ENCODE assay signal across 30 cellular contexts in genomic region chr13:73131247-73131646, GRCh38.
"Had no signal": no experiment of that assay in that cellular context is flagged by ENCODE, and none has a peak within 500 bp of the region (broad histone marks: within the 10 kb centered on the region; RNA-seq: fewer than 3 reads in every experiment).

No MANE protein-coding gene starts in this region.

- ATAC-seq: activated CD8-positive, alpha-beta T cell treated with anti-CD3 and anti-CD28 coated beads, Interleukin-2, amount 10 ng/mL, durations not matched to agents 7 days and 5 days had no signal

- H3K27me3 Mint-ChIP-seq: activated CD4-positive, alpha-beta T cell treated with anti-CD3 and anti-CD28 coated beads, Interleukin-2, amount 10 ng/mL, durations not matched to agents 24 days and 14 days; activated naive CD4-positive, alpha-beta T cell treated with anti-CD3 and anti-CD28 coated beads, Interleukin-2, amount 50 U/mL, for 24 hours had no signal

- H3K4me3 Mint-ChIP-seq: activated CD4-positive, alpha-beta T cell treated with anti-CD3 and anti-CD28 coated beads, Interleukin-2, amount 10 ng/mL, durations not matched to agents 24 days and 14 days; activated CD8-positive, alpha-beta T cell treated with anti-CD3 and anti-CD28 coated beads, Interleukin-2, amount 10 ng/mL, durations not matched to agents 7 days and 5 days; activated naive CD4-positive, alpha-beta T cell treated with anti-CD3 and anti-CD28 coated beads, Interleukin-2, amount 50 U/mL, for 24 hours; activated naive CD8-positive, alpha-beta T cell treated with anti-CD3 and anti-CD28 coated beads, Interleukin-2, amount 10 ng/mL, durations not matched to agents 7 days and 5 days; activated T-cell treated with anti-CD3 and anti-CD28 coated beads, Interleukin-2, amount 50 U/mL, for 24 hours; central memory CD8-positive, alpha-beta T cell had no signal

- DNase-seq: activated CD4-positive, alpha-beta T cell treated with anti-CD3 and anti-CD28 coated beads for 1 hour; activated CD4-positive, alpha-beta T cell treated with anti-CD3 and anti-CD28 coated beads, Interleukin-2, amount 10 ng/mL, durations not matched to agents 24 days and 14 days; activated CD4-positive, alpha-beta T cell treated with anti-CD3 and anti-CD28 coated beads, Interleukin-2, amount 50 U/mL, for 48 hours; activated CD4-positive, CD25-positive, alpha-beta regulatory T cell; activated CD8-positive, alpha-beta T cell treated with anti-CD3 and anti-CD28 coated beads, Interleukin-2, amount 10 ng/mL, durations not matched to agents 7 days and 5 days; activated gamma-delta T cell; activated naive CD4-positive, alpha-beta T cell treated with Interleukin-2 at 50 U/mL for 16 hours; activated naive CD8-positive, alpha-beta T cell treated with anti-CD3 and anti-CD28 coated beads, Interleukin-2, amount 10 ng/mL, durations not matched to agents 7 days and 5 days; activated T-cell treated with anti-CD3 and anti-CD28 coated beads, Interleukin-2, amount 50 U/mL, for 24 hours; amygdala; KG1; NCI-H1105; NCI-H1417 treated with DMSO at 0.1 percent for 48 hours; NCI-H187 treated with DMSO at 0.1 percent for 48 hours; NCI-H2081; NCI-H2171 treated with DMSO at 0.1 percent for 48 hours; NCI-H226; NCI-H446 treated with DMSO at 0.1 percent for 48 hours; NCI-H524; NCI-H69; SHP77; SJCRH30; T1000; WERI-Rb-1 had no signal

- H3K9me3 Mint-ChIP-seq: activated CD4-positive, alpha-beta T cell treated with anti-CD3 and anti-CD28 coated beads, Interleukin-2, amount 10 ng/mL, durations not matched to agents 24 days and 14 days; activated naive CD4-positive, alpha-beta T cell treated with anti-CD3 and anti-CD28 coated beads, Interleukin-2, amount 50 U/mL, for 24 hours; activated T-cell treated with anti-CD3 and anti-CD28 coated beads, Interleukin-2, amount 50 U/mL, for 24 hours; activated T-helper 2 cell treated with anti-CD3 and anti-CD28 coated beads, Interferon-gamma antibody, Interleukin-2, Interleukin-4, amounts not matched to agents 10 μg/mL and 5 μg/mL and 100 μg/mL, durations not matched to agents 14 hours and 24 hours and 36 hours; central memory CD8-positive, alpha-beta T cell had no signal

- H3K36me3 ChIP-seq: ascending aorta, cardiac muscle cell, SJCRH30, WERI-Rb-1 had no signal

- H3K4me1 Mint-ChIP-seq: activated CD4-positive, alpha-beta T cell treated with anti-CD3 and anti-CD28 coated beads, Interleukin-2, amount 10 ng/mL, durations not matched to agents 24 days and 14 days; activated naive CD4-positive, alpha-beta T cell treated with anti-CD3 and anti-CD28 coated beads, Interleukin-2, amount 50 U/mL, for 24 hours; activated naive CD8-positive, alpha-beta T cell treated with anti-CD3 and anti-CD28 coated beads, Interleukin-2, amount 10 ng/mL, durations not matched to agents 7 days and 5 days; central memory CD8-positive, alpha-beta T cell had no signal

- H3K4me1 ChIP-seq: ascending aorta, SJCRH30 had no signal

- H3K4me3 ChIP-seq: ascending aorta, cardiac muscle cell, SJCRH30, SK-N-MC had no signal

- H3K27ac ChIP-seq: ascending aorta, cardiac muscle cell, SJCRH30, SK-N-MC, WERI-Rb-1 had no signal

- H3K27me3 ChIP-seq: ascending aorta, cardiac muscle cell, SJCRH30 had no signal

- H3K27ac Mint-ChIP-seq: activated CD4-positive, alpha-beta T cell treated with anti-CD3 and anti-CD28 coated beads, Interleukin-2, amount 10 ng/mL, durations not matched to agents 24 days and 14 days; activated CD8-positive, alpha-beta T cell treated with anti-CD3 and anti-CD28 coated beads, Interleukin-2, amount 10 ng/mL, durations not matched to agents 7 days and 5 days; activated naive CD4-positive, alpha-beta T cell treated with anti-CD3 and anti-CD28 coated beads, Interleukin-2, amount 50 U/mL, for 24 hours; activated naive CD8-positive, alpha-beta T cell treated with anti-CD3 and anti-CD28 coated beads, Interleukin-2, amount 10 ng/mL, durations not matched to agents 7 days and 5 days; activated T-cell treated with anti-CD3 and anti-CD28 coated beads, Interleukin-2, amount 50 U/mL, for 24 hours; activated T-helper 2 cell treated with anti-CD3 and anti-CD28 coated beads, Interferon-gamma antibody, Interleukin-2, Interleukin-4, amounts not matched to agents 10 μg/mL and 5 μg/mL and 100 μg/mL, durations not matched to agents 14 hours and 24 hours and 36 hours had no signal

- H3K9me3 ChIP-seq: SJCRH30 had no signal

- H3K36me3 Mint-ChIP-seq: activated naive CD4-positive, alpha-beta T cell treated with anti-CD3 and anti-CD28 coated beads, Interleukin-2, amount 50 U/mL, for 24 hours; activated naive CD8-positive, alpha-beta T cell treated with anti-CD3 and anti-CD28 coated beads, Interleukin-2, amount 10 ng/mL, durations not matched to agents 7 days and 5 days had no signal
